ENCODE assay signal across 23 cellular contexts in the genomic region with DNA sequence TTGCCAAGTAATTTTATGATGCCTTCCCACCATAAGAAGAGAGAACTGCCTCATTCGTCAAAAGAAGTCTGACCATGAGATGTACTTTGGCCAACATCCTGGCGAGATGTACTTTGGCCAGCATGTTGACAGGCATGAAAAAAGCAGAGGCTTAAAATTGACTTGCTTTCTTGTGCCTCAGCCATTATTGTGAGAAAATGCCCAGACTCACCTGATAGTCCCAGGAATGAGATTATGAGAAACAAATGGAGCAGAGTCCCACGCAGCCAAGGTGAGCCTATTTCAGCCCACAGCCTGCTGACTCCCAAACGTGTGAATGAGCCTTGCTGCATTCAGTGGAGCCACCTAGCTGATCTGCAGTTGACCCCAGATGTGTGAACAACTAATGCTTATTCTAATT.
"Had no signal": no experiment of that assay in that cellular context is flagged by ENCODE, and none has a peak within 500 bp of the region (broad histone marks: within the 10 kb centered on the region; RNA-seq: fewer than 3 reads in every experiment).

No MANE protein-coding gene starts in this region.

- DNase-seq: cortex of kidney; foreskin fibroblast; gastrocnemius medialis; head of caudate nucleus; kidney; left ventricle myocardium inferior; lower lobe of right lung; naive B cell; sigmoid colon; spleen; stimulated activated CD4-positive, alpha-beta T cell treated with anti-CD3 and anti-CD28 coated beads, Interleukin-4, amount 100 ng/mL, for 4 hours; stimulated activated naive CD8-positive, alpha-beta T cell treated with anti-CD3 and anti-CD28 coated beads, Interleukin-15, Interleukin-2, amounts not matched to agents 100 U/mL and 50 U/mL, for 24 hours; substantia nigra; testis; tibial artery had no signal

- H3K27ac ChIP-seq: gastrocnemius medialis, left ventricle myocardium inferior, lower lobe of right lung, neutrophil, parathyroid adenoma, prostate gland, right atrium auricular region, sigmoid colon, spleen, testis, tibial artery had no signal

- H3K4me1 ChIP-seq: gastrocnemius medialis, left ventricle myocardium inferior, lower lobe of right lung, parathyroid adenoma, prostate gland, right atrium auricular region, spleen, testis, tibial artery had no signal

- H3K4me3 ChIP-seq: gastrocnemius medialis, left ventricle myocardium inferior, lower lobe of right lung, prostate gland, right atrium auricular region, sigmoid colon, spleen, testis, tibial artery had no signal

- H3K9me3 Mint-ChIP-seq: natural killer cell treated with Interleukin-12 subunit alpha and Interleukin-12 subunit beta and Interleukin-15 and Interleukin-18, amount 100 ng/mL, for 72 hours had no signal

- H3K36me3 Mint-ChIP-seq: natural killer cell treated with Interleukin-12 subunit alpha and Interleukin-12 subunit beta and Interleukin-15 and Interleukin-18, amount 100 ng/mL, for 72 hours; type B pancreatic cell had no signal

- H3K36me3 ChIP-seq: gastrocnemius medialis, left ventricle myocardium inferior, lower lobe of right lung, neutrophil, prostate gland, right atrium auricular region, sigmoid colon, spleen, tibial artery had no signal

- H3K4me3 Mint-ChIP-seq: natural killer cell treated with Interleukin-12 subunit alpha and Interleukin-12 subunit beta and Interleukin-15 and Interleukin-18, amount 100 ng/mL, for 72 hours; neural crest cell; stimulated activated memory B cell treated with anti-CD40 and anti-IgM and Interleukin-4, amounts not matched to agents 10 μg/mL and 1 μg/mL and 100 μg/mL, for 72 hours; type B pancreatic cell had no signal

- H3K4me1 Mint-ChIP-seq: neural crest cell; stimulated activated memory B cell treated with anti-CD40 and anti-IgM and Interleukin-4, amounts not matched to agents 10 μg/mL and 1 μg/mL and 100 μg/mL, for 72 hours had no signal

- H3K27me3 ChIP-seq: gastrocnemius medialis, neutrophil, right atrium auricular region, sigmoid colon, spleen, testis, tibial artery had no signal

- H3K27me3 Mint-ChIP-seq: stimulated activated memory B cell treated with anti-CD40 and anti-IgM and Interleukin-4, amounts not matched to agents 10 μg/mL and 1 μg/mL and 100 μg/mL, for 72 hours; type B pancreatic cell had no signal

- FAIRE-seq: kidney had no signal

- H3K9me3 ChIP-seq: gastrocnemius medialis, left ventricle myocardium inferior, lower lobe of right lung, neutrophil, prostate gland, right atrium auricular region, sigmoid colon, testis, tibial artery had no signal

- H3K27ac Mint-ChIP-seq: natural killer cell treated with Interleukin-12 subunit alpha and Interleukin-12 subunit beta and Interleukin-15 and Interleukin-18, amount 100 ng/mL, for 72 hours; stimulated activated memory B cell treated with anti-CD40 and anti-IgM and Interleukin-4, amounts not matched to agents 10 μg/mL and 1 μg/mL and 100 μg/mL, for 72 hours; type B pancreatic cell had no signal

- H3K9ac ChIP-seq: parathyroid adenoma had no signal

- ATAC-seq: gastrocnemius medialis; lower lobe of right lung; natural killer cell treated with Interleukin-12 subunit alpha and Interleukin-12 subunit beta and Interleukin-15 and Interleukin-18, amount 100 ng/mL, for 72 hours; stimulated activated memory B cell treated with anti-CD40 and anti-IgM and Interleukin-4, amounts not matched to agents 10 μg/mL and 1 μg/mL and 100 μg/mL, for 72 hours; stimulated activated naive CD8-positive, alpha-beta T cell treated with anti-CD3 and anti-CD28 coated beads, Interleukin-15, Interleukin-2, amounts not matched to agents 100 U/mL and 50 U/mL, for 24 hours had no signal
